ENCODE assay signal across 18 cellular contexts in genomic region chr18:59127047-59127446, GRCh38.
"Had no signal": no experiment of that assay in that cellular context is flagged by ENCODE, and none has a peak within 500 bp of the region (broad histone marks: within the 10 kb centered on the region; RNA-seq: fewer than 3 reads in every experiment).

No MANE protein-coding gene starts in this region.

- H3K9me3 Mint-ChIP-seq: neural crest cell; stimulated activated naive CD8-positive, alpha-beta T cell treated with anti-CD3 and anti-CD28 coated beads, Interleukin-15, amount 100 ng/mL, for 72 hours had no signal

- H3K27ac Mint-ChIP-seq: activated CD4-positive, alpha-beta T cell treated with anti-CD3 and anti-CD28 coated beads for 36 hours; activated CD8-positive, alpha-beta T cell treated with anti-CD3 and anti-CD28 coated beads, Interleukin-2, amount 10 ng/mL, durations not matched to agents 7 days and 5 days; stimulated activated naive CD8-positive, alpha-beta T cell treated with anti-CD3 and anti-CD28 coated beads, Interleukin-15, amount 100 ng/mL, for 72 hours had no signal

- H3K27ac ChIP-seq: cardiac muscle cell, heart left ventricle, pancreas, thoracic aorta, uterus had no signal

- H3K4me1 Mint-ChIP-seq: neural crest cell; stimulated activated naive CD8-positive, alpha-beta T cell treated with anti-CD3 and anti-CD28 coated beads, Interleukin-15, amount 100 ng/mL, for 72 hours had no signal

- H3K4me3 ChIP-seq: cardiac muscle cell, heart left ventricle, pancreas, thoracic aorta, uterus had no signal

- H3K4me1 ChIP-seq: heart left ventricle, pancreas, uterus had no signal

- H3K4me3 Mint-ChIP-seq: activated CD4-positive, alpha-beta T cell treated with anti-CD3 and anti-CD28 coated beads for 36 hours; activated CD8-positive, alpha-beta T cell treated with anti-CD3 and anti-CD28 coated beads, Interleukin-2, amount 10 ng/mL, durations not matched to agents 7 days and 5 days; neural crest cell; stimulated activated naive CD8-positive, alpha-beta T cell treated with anti-CD3 and anti-CD28 coated beads, Interleukin-15, amount 100 ng/mL, for 72 hours had no signal

- ATAC-seq: activated CD4-positive, alpha-beta T cell treated with anti-CD3 and anti-CD28 coated beads for 36 hours; activated CD8-positive, alpha-beta T cell treated with anti-CD3 and anti-CD28 coated beads, Interleukin-2, amount 10 ng/mL, durations not matched to agents 7 days and 5 days; heart left ventricle; left ventricle myocardium superior; pancreas; stimulated activated naive CD8-positive, alpha-beta T cell treated with anti-CD3 and anti-CD28 coated beads, Interleukin-15, amount 100 ng/mL, for 72 hours had no signal

- DNase-seq: activated CD4-positive, alpha-beta T cell treated with anti-CD3 and anti-CD28 coated beads for 36 hours; activated CD8-positive, alpha-beta memory T cell treated with anti-CD3 and anti-CD28 coated beads, Interleukin-2, amount 50 U/mL, for 48 hours; activated CD8-positive, alpha-beta T cell treated with anti-CD3 and anti-CD28 coated beads, Interleukin-2, amount 10 ng/mL, durations not matched to agents 7 days and 5 days; activated naive CD4-positive, alpha-beta T cell treated with Interleukin-2 at 50 U/mL for 16 hours; effector CD4-positive, alpha-beta T cell; heart left ventricle; kidney; left ventricle myocardium superior; mesenchymal stem cell; pancreas; stimulated activated CD4-positive, alpha-beta T cell treated with anti-CD3 and anti-CD28 coated beads, Interleukin-15, amount 100 ng/mL, for 24 hours; stimulated activated CD4-positive, alpha-beta T cell treated with anti-CD3 and anti-CD28 coated beads, Interleukin-4, amount 100 ng/mL, for 4 hours; stimulated activated naive CD8-positive, alpha-beta T cell treated with anti-CD3 and anti-CD28 coated beads, Interleukin-15, amount 100 ng/mL, for 72 hours; T-helper 9 cell; uterus had no signal

- H3K9me3 ChIP-seq: heart left ventricle, pancreas, thoracic aorta, uterus had no signal

- H3K36me3 ChIP-seq: cardiac muscle cell, heart left ventricle, pancreas, thoracic aorta, uterus had no signal

- H3K27me3 ChIP-seq: pancreas, uterus had no signal
